In genomic region chr4:147617173-147617840, GRCh38 we compare ENCODE assay signal across 8 cellular contexts. TPM values are rescaled to one million over a fixed set of nuclear protein-coding genes. Genes with fewer than 3 reads are reported as not detected.
DNase-seq lines count a peak whose midpoint lies in the region; ATAC-seq and TF ChIP-seq lines count a peak whose summit lies in the region.

TMEM184C (plus strand) TSS chr4:147617397; CDS start chr4:147617957, 560 bp downstream.

- ATAC-seq in GM19023 (IDR thresholded peaks at IDR 0.05; ENCODE audit: unreplicated experiment), result peak; percentile 100
- ATAC-seq in HG03280 (IDR thresholded peaks at IDR 0.05; ENCODE audit: unreplicated experiment), result peak; percentile 99
- peak; percentile 96 for ATAC-seq in central memory CD8-positive, alpha-beta T cell (replicated peaks; ENCODE audit: extremely low read depth, poor library complexity, severe bottlenecking)

- peak; percentile 92 for DNase-seq in AG08396 (ENCODE audit: low spot score)
- DNase-seq in NCI-H345 treated with DMSO at 0.1 percent for 48 hours (lab: John Stamatoyannopoulos, UW; ENCODE audit: unreplicated experiment), result peak; percentile 77
- peak; percentile 94 to 99 (median 96) for DNase-seq in activated CD4-positive, CD25-positive, alpha-beta regulatory T cell (lab: John Stamatoyannopoulos, UW)
- peak; percentile 97 to 98 for DNase-seq in central memory CD8-positive, alpha-beta T cell (ENCODE audit: low spot score in 2 of 2)
- DNase-seq in inferior parietal cortex (ENCODE audit: extremely low spot score), result peak; percentile 98
- DNase-seq in spleen, result peak; percentile 98

- no peaks in the 10 kb centered on the region for H3K27me3 ChIP-seq in spleen (replicated peaks in 1 of 7)

- H3K4me3 ChIP-seq in spleen, result peak within 1 kb of the TSS; percentile 61 to 88 (median 84)

- H3K4me1 Mint-ChIP-seq in central memory CD8-positive, alpha-beta T cell, result peaks cover 32% of the 10 kb centered on the region

- intact Hi-C loops in spleen (cut with DNase I; ENCODE audit: low total_unique reads), result loop anchor here (5.0 kb wide), 1 partner anchor 65 kb away; the partner anchor contains the start of gene PRMT9

- no peaks in the 10 kb centered on the region for H3K9me3 Mint-ChIP-seq in central memory CD8-positive, alpha-beta T cell

- peak in 1 of 3 donors; percentile 47 for TF ChIP-seq POLR2A in spleen (IDR thresholded peaks at IDR 0.05)

- 0 to 1% (median 0%) methylated on average over 37 of the region's 37 CpGs for WGBS in spleen, 5 donors

- H3K9me3 ChIP-seq in spleen, result no peaks in the 10 kb centered on the region

- peaks cover 0 to 21% (median 0%) of the 10 kb centered on the region in 6 donors for H3K36me3 ChIP-seq in spleen

- TF ChIP-seq CTCF in spleen (IDR thresholded peaks at IDR 0.05 in 8 of 11, conservative IDR thresholded peaks at IDR 0.05 in 3 of 11), result peak in 5 of 11 experiments; percentile 8 to 43 (median 35)

- peaks cover 13% of the 10 kb centered on the region for H3K36me3 Mint-ChIP-seq in central memory CD8-positive, alpha-beta T cell (ENCODE audit: insufficient read depth)

- peak within 1 kb of the TSS; percentile 82 to 92 (median 88) for H3K27ac ChIP-seq in spleen

- peaks cover 6% of the 10 kb centered on the region for H3K27me3 Mint-ChIP-seq in central memory CD8-positive, alpha-beta T cell

- peak within 1 kb of the TSS; percentile 97 for H3K27ac Mint-ChIP-seq in central memory CD8-positive, alpha-beta T cell (ENCODE audit: low read depth)

- H3K4me1 ChIP-seq in spleen, result peaks cover 28 to 57% (median 45%) of the 10 kb centered on the region in 6 donors

- peak within 1 kb of the TSS; percentile 97 for H3K4me3 Mint-ChIP-seq in central memory CD8-positive, alpha-beta T cell

RNA-seq across cellular contexts. Expression of gene TMEM184C, which starts in this region (rescaled TPM):
- total RNA-seq in spleen, result 10 to 100 TPM; 19.2 to 26.3 (median 23.3) TPM
- polyA plus RNA-seq in spleen, result 1 to 10 TPM; 2.9 to 5.0 (median 4.0) TPM

Comparison
In these comparisons a context has a peak if more than half of its experiments do, and no peak if none do; other contexts are left out.
1. Peak in every context shown above with its lines: DNase-seq, ATAC-seq, H3K4me3 ChIP-seq and H3K27ac ChIP-seq.